ENCODE assay signal across 8 cellular contexts in the genomic region with DNA sequence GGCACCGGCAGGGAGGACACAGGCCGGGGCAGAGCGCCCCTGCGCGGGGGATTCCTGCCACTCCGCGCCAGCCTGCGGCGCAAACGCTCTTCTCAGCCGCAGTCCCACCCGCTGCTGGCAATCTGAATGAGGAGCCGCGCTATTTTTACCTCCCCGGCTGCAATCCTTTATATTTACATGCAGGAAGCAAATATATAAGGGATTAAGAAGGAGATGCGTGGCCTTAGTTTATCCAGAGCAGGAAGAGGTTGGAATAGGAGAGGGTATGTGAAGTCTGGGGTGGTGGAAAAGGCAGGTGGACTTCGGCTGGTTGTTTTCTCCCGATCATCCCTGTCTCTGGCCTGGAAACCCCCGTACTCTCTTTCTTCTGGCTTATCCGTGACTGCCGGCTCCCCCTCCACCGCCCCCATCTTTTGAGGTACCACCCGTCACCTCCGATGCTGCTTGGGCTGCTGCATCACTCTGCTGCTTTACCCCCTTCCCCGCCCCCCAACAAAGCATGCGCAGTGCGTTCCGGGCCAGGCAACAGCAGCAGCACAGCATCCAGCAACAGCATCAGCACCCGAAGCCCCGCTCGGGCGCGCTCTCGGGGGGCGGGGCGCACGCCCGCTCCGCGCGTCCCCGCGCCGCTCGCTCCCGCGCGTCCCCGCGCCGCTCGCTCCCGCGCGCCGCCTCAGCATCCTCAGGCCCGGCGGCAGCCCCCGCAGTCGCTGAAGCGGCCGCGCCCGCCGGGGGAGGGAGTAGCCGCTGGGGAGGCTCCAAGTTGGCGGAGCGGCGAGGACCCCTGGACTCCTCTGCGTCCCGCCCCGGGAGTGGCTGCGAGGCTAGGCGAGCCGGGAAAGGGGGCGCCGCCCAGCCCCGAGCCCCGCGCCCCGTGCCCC.
DNase-seq lines count a peak whose midpoint lies in the region; ATAC-seq and TF ChIP-seq lines count a peak whose summit lies in the region.

A gene with protein sequence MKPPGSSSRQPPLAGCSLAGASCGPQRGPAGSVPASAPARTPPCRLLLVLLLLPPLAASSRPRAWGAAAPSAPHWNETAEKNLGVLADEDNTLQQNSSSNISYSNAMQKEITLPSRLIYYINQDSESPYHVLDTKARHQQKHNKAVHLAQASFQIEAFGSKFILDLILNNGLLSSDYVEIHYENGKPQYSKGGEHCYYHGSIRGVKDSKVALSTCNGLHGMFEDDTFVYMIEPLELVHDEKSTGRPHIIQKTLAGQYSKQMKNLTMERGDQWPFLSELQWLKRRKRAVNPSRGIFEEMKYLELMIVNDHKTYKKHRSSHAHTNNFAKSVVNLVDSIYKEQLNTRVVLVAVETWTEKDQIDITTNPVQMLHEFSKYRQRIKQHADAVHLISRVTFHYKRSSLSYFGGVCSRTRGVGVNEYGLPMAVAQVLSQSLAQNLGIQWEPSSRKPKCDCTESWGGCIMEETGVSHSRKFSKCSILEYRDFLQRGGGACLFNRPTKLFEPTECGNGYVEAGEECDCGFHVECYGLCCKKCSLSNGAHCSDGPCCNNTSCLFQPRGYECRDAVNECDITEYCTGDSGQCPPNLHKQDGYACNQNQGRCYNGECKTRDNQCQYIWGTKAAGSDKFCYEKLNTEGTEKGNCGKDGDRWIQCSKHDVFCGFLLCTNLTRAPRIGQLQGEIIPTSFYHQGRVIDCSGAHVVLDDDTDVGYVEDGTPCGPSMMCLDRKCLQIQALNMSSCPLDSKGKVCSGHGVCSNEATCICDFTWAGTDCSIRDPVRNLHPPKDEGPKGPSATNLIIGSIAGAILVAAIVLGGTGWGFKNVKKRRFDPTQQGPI (plus strand): TSS at position 679 of the 881 bp plus-strand sequence. CDS start 335 bp downstream, outside the sequence.

- no peak for TF ChIP-seq CTCF in coronary artery (IDR thresholded peaks at IDR 0.05)

- DNase-seq in DMS153 (lab: John Stamatoyannopoulos, UW): peak; percentile 43
- peak; percentile 39 for DNase-seq in NCI-H128 (lab: John Stamatoyannopoulos, UW; ENCODE audit: unreplicated experiment)
- peak; percentile 11 for DNase-seq in activated CD4-positive, alpha-beta T cell treated with anti-CD3 and anti-CD28 coated beads for 1 hour
- no peak for DNase-seq in coronary artery (ENCODE audit: low spot score)
- DNase-seq in stimulated activated CD4-positive, alpha-beta T cell treated with anti-CD3 and anti-CD28 coated beads, Interleukin-1b, Interleukin-23, amount 100 ng/mL, for 24 hours (ENCODE audit: low read depth in 4 of 4, low spot score in 1 of 4): peak; percentile 11 to 39 (median 31)
- no peak for DNase-seq in HCEC 1CT

- peak within 1 kb of the TSS; percentile 82 for H3K4me3 ChIP-seq in coronary artery

- H3K27ac ChIP-seq in coronary artery (peak within 1 kb of the TSS in 1 of 2 donors; percentile 65), layer of hippocampus (ENCODE audit: low read depth, low read length) (peak within 1 kb of the TSS; percentile 69)

- no peaks in the 10 kb centered on the region for H3K27me3 ChIP-seq in layer of hippocampus (ENCODE audit: control insufficient read depth, insufficient read depth, low read length)

- peak; percentile 48 for ATAC-seq in GM21529 (IDR thresholded peaks at IDR 0.05; ENCODE audit: unreplicated experiment)

Comparison
In these comparisons a context has a peak if more than half of its experiments do, and no peak if none do; other contexts are left out.
1. DNase-seq: peak in DMS153 (single experiment), NCI-H128 (single experiment), activated CD4-positive, alpha-beta T cell treated with anti-CD3 and anti-CD28 coated beads for 1 hour (single experiment) and stimulated activated CD4-positive, alpha-beta T cell treated with anti-CD3 and anti-CD28 coated beads, Interleukin-1b, Interleukin-23, amount 100 ng/mL, for 24 hours (4 of 4); none in coronary artery (single experiment) and HCEC 1CT (single experiment).